ENCODE assay signal across 10 cellular contexts in the genomic region with DNA sequence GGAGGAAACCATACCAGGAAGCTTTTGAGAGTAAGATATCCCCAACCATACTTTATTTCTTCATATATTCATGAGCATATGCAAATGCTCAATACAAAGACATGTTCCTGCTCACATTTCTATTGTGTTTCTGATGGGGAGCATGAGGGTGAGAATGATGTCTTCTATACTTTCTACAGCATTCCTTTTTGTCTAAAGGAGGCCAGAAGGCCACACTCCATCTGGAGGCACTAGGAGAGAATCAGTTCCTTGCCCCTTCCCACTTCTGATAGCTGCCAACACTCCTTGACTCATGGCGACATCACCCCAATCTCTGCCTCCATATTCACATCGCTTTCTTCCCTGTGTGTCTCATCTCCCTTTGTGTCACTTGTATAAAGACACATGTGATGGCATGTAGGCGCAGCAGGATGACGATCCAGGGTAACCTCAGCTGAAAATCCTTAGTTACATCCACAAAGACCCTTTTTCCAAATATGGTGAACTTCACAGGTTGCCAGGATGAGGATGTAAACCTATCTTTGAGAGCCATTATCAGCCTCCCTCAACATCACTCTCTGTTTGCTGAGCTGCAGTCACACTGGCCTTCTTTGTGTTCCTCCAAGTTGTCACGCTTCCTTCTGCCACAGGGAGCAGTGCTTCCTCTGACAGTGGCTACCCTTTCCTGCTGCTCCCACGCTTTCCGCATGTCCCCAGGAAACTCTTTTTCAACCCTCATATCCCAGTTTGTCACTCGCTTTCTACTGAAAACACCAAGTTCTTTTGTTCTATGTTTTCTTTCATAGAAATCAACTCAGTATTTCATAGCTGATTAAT.
DNase-seq lines count a peak whose midpoint lies in the region; ATAC-seq and TF ChIP-seq lines count a peak whose summit lies in the region.
"Had no signal": no experiment of that assay in that cellular context is flagged by ENCODE, and none has a peak within 500 bp of the region (broad histone marks: within the 10 kb centered on the region; RNA-seq: fewer than 3 reads in every experiment).

No MANE protein-coding gene starts in this region.

- intact Hi-C loops in mammary epithelial cell (cut with micrococcal nuclease): no loop called here
- intact Hi-C loops in spleen (cut with DNase I; ENCODE audit: low total_unique reads): no loop called here

- H3K27me3 ChIP-seq in GM23338 (ENCODE audit: insufficient read depth): no peaks in the 10 kb centered on the region
- no peaks in the 10 kb centered on the region for H3K27me3 ChIP-seq in mammary epithelial cell (ENCODE audit: insufficient read depth, low read length)
- H3K27me3 ChIP-seq in spleen (replicated peaks in 1 of 7): peaks cover 0 to 6% (median 0%) of the 10 kb centered on the region in 7 donors

- no peaks in the 10 kb centered on the region for H3F3A ChIP-seq in GM23338 (replicated peaks; ENCODE audit: low read depth)

- H3K36me3 Mint-ChIP-seq in GM23338 (ENCODE audit: low read depth) (peaks cover 2% of the 10 kb centered on the region; the same call in 1 of the 3 replicates), endothelial cell (ENCODE audit: low read depth, unreplicated experiment) (no peaks in the 10 kb centered on the region)
- H3K36me3 Mint-ChIP-seq: natural killer cell had no signal

- H3K27ac ChIP-seq in GM23338 (ENCODE audit: low read depth) (peak overlapping the region; percentile 72), mammary epithelial cell (ENCODE audit: insufficient read depth, low read depth, low read length) (no peak overlapping the region), spleen (no peak overlapping the region)

- peaks cover 42% of the 10 kb centered on the region for H3K4me1 Mint-ChIP-seq in GM23338
- peaks cover 14% of the 10 kb centered on the region for H3K4me1 Mint-ChIP-seq in endothelial cell (ENCODE audit: unreplicated experiment)
- H3K4me1 Mint-ChIP-seq: central memory CD8-positive, alpha-beta T cell had no signal

- ATAC-seq in GM23338: peak; percentile 92
- ATAC-seq: natural killer cell had no signal

- in situ Hi-C loops in mammary epithelial cell (cut with MboI; ENCODE audit: low sequenced_read_pairs in 2 of 2): no loop called here

- H3K9me3 ChIP-seq in mammary epithelial cell (replicated peaks; ENCODE audit: insufficient read depth, low read length) (peaks cover 25% of the 10 kb centered on the region), spleen (no peaks in the 10 kb centered on the region)

- H3K36me3 ChIP-seq in GM23338 (ENCODE audit: insufficient read depth) (no peaks in the 10 kb centered on the region), mammary epithelial cell (ENCODE audit: insufficient read depth, low read length) (no peaks in the 10 kb centered on the region), spleen (no peaks in the 10 kb centered on the region)

- BruUV-seq in mammary epithelial cell (replicated peaks; lab: Mats Ljungman, UMichigan): no TSS peak

- H3K27me3 Mint-ChIP-seq in GM23338 (ENCODE audit: insufficient read depth, low read depth, poor library complexity): peaks cover 1% of the 10 kb centered on the region
- H3K27me3 Mint-ChIP-seq in endothelial cell (ENCODE audit: unreplicated experiment): no peaks in the 10 kb centered on the region

- no peak overlapping the region for H3K9ac ChIP-seq in mammary epithelial cell (ENCODE audit: insufficient read depth, low read length)

- H3K4me3 Mint-ChIP-seq in GM23338 (no peak overlapping the region), endothelial cell (ENCODE audit: unreplicated experiment) (no peak overlapping the region)
- H3K4me3 Mint-ChIP-seq: central memory CD8-positive, alpha-beta T cell; natural killer cell had no signal

- H3K27ac Mint-ChIP-seq in GM23338 (peak overlapping the region; percentile 81), endothelial cell (ENCODE audit: unreplicated experiment) (peak overlapping the region; percentile 33)
- H3K27ac Mint-ChIP-seq: natural killer cell had no signal

- no peaks in the 10 kb centered on the region for H3K79me2 ChIP-seq in GM23338 (replicated peaks; ENCODE audit: insufficient read depth)
- H3K79me2 ChIP-seq in mammary epithelial cell (ENCODE audit: insufficient read depth, low read length): no peaks in the 10 kb centered on the region

- H3K4me3 ChIP-seq in GM23338 (no peak overlapping the region), mammary epithelial cell (replicated peaks in 1 of 3; ENCODE audit: insufficient read depth in 1 of 3, low read depth in 2 of 3, low read length in 3 of 3) (no peak overlapping the region), spleen (no peak overlapping the region)

- DNase-seq in GM23338 (ENCODE audit: low spot score): peak; percentile 78
- DNase-seq in NCI-H2029 treated with DMSO at 0.1 percent for 48 hours (lab: John Stamatoyannopoulos, UW): peak; percentile 96
- peak; percentile 30 for DNase-seq in endothelial cell (ENCODE audit: low spot score)
- DNase-seq in nucleus accumbens (lab: John Stamatoyannopoulos, UW): peak in 39 of 56 donors; percentile 3 to 62 (median 25)
- no peak for DNase-seq in mammary epithelial cell
- DNase-seq in spleen: no peak
- DNase-seq in NK-92 treated with Interleukin-12 subunit alpha and Interleukin-12 subunit beta, amount 100 ng/mL, for 24 hours (lab: John Stamatoyannopoulos, UW): no peak
- DNase-seq: natural killer cell, NCI-H524 had no signal

- H2AFZ ChIP-seq in GM23338 (no peak overlapping the region), mammary epithelial cell (ENCODE audit: low read depth, low read length) (no peak overlapping the region)

- dilution Hi-C loops in mammary epithelial cell (cut with HindIII; ENCODE audit: low sequenced_read_pairs): no loop called here

- 77% methylated on average over 6 of the region's 8 CpGs for WGBS in mammary epithelial cell (ENCODE audit: low coverage, missing lambda C conversion rate)
- WGBS in spleen, 5 donors: 81 to 93% (median 88%) methylated on average over 8 of the region's 8 CpGs

- no peaks in the 10 kb centered on the region for H4K20me1 ChIP-seq in GM23338 (replicated peaks; ENCODE audit: insufficient read depth)
- H4K20me1 ChIP-seq in mammary epithelial cell (ENCODE audit: insufficient read depth, low read length): no peaks in the 10 kb centered on the region

- H3K4me1 ChIP-seq in GM23338 (ENCODE audit: insufficient read depth) (peaks cover 26% of the 10 kb centered on the region), mammary epithelial cell (ENCODE audit: insufficient read depth, low read length) (no peaks in the 10 kb centered on the region), spleen (no peaks in the 10 kb centered on the region)

- TF ChIP-seq CTCF in GM23338 (conservative IDR thresholded peaks at IDR 0.05; ENCODE audit: low read depth in 2 of 2) (peak; percentile 40 to 46), endothelial cell (IDR thresholded peaks at IDR 0.05; ENCODE audit: unreplicated experiment) (no peak), mammary epithelial cell (conservative IDR thresholded peaks at IDR 0.05 in 1 of 2, IDR thresholded peaks at IDR 0.05 in 1 of 2; ENCODE audit: extremely low read depth in 1 of 2, insufficient read depth in 1 of 2, low read depth in 1 of 2, low read length in 2 of 2) (no peak), spleen (IDR thresholded peaks at IDR 0.05 in 8 of 11, conservative IDR thresholded peaks at IDR 0.05 in 3 of 11) (no peak)

- CTCF ChIA-PET in mammary epithelial cell (lab: Charles Lee; ENCODE audit: low non-redundant PET): no interaction called here

- H3K9me2 ChIP-seq in GM23338 (ENCODE audit: insufficient read depth): no peaks in the 10 kb centered on the region

- H3K4me2 ChIP-seq in GM23338 (0 out of 2 replicates have a peak overlapping the region, but pooled peaks have one; percentile 9), mammary epithelial cell (ENCODE audit: insufficient read depth, low read depth, low read length) (no peak overlapping the region)

- H3K9me3 Mint-ChIP-seq in GM23338: peaks cover 4% of the 10 kb centered on the region; the same call in 1 of the 3 replicates
- no peaks in the 10 kb centered on the region for H3K9me3 Mint-ChIP-seq in endothelial cell (ENCODE audit: unreplicated experiment)
- H3K9me3 Mint-ChIP-seq: central memory CD8-positive, alpha-beta T cell; natural killer cell had no signal

- no peak for TF ChIP-seq POLR2A in spleen (IDR thresholded peaks at IDR 0.05)

TF ChIP-seq in GM23338, 12 proteins besides CTCF, POLR2A, EP300 and RAD21 (continues in another document):
- TF ChIP-seq ZNF114 (CRISPR knock-in tag; IDR thresholded peaks at IDR 0.05) (no peak), EZH2 (IDR thresholded peaks at IDR 0.05; ENCODE audit: low read depth, unreplicated experiment) (no peak)

Comparison
In these comparisons a context has a peak if more than half of its experiments do, and no peak if none do; other contexts are left out.
1. DNase-seq: peak in GM23338 (single experiment), NCI-H2029 treated with DMSO at 0.1 percent for 48 hours (single experiment), endothelial cell (single experiment) and nucleus accumbens (39 of 56); none in mammary epithelial cell (single experiment), spleen (single experiment) and NK-92 treated with Interleukin-12 subunit alpha and Interleukin-12 subunit beta, amount 100 ng/mL, for 24 hours (single experiment).
2. CTCF ChIP-seq: peak in GM23338 (2 of 2); none in endothelial cell (single experiment), mammary epithelial cell (0 of 2) and spleen (0 of 11).